In the genomic region with DNA sequence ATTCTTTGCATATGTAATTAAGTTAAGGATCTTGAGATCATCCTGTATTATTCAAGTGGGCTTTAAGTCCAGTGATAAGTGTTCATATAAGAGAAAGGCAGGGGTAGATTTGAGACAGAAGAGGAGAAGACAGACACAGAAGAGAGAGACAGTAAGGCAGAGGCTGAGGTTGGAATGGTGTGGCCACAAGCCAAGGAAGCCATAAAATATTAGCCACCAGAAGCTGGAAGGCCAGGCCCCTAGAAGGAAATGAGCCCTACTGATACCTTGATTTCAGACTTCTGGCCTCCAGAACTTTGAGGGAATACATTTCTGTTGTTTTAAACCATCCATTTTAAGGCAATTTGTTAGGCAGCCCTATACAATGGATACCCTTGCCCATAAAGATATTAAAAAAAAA, we compare ENCODE assay signal across 22 cellular contexts.
"Had no signal": no experiment of that assay in that cellular context is flagged by ENCODE, and none has a peak within 500 bp of the region (broad histone marks: within the 10 kb centered on the region; RNA-seq: fewer than 3 reads in every experiment).

No MANE protein-coding gene starts in this region.

- ATAC-seq: foreskin keratinocyte; gastroesophageal sphincter; heart left ventricle; naive thymus-derived CD4-positive, alpha-beta T cell; right lobe of liver; stimulated activated effector memory CD8-positive, alpha-beta T cell treated with anti-CD3 and anti-CD28 coated beads, Interleukin-12 subunit alpha, Interleukin-12 subunit beta, amount 100 ng/mL, for 72 hours; stimulated activated naive CD8-positive, alpha-beta T cell treated with anti-CD3 and anti-CD28 coated beads, Interleukin-15, Interleukin-2, amounts not matched to agents 100 U/mL and 50 U/mL, for 24 hours had no signal

- H3K4me3 Mint-ChIP-seq: dendritic cell treated with granulocyte-macrophage colony-stimulating factor and Interleukin-4, amounts not matched to agents 40 ng/mL and 50 ng/mL, for 4 days; mesothelial cell of epicardium; naive thymus-derived CD4-positive, alpha-beta T cell; nephron; neural progenitor cell; stimulated activated effector memory CD8-positive, alpha-beta T cell treated with anti-CD3 and anti-CD28 coated beads, Interleukin-12 subunit alpha, Interleukin-12 subunit beta, amount 100 ng/mL, for 72 hours had no signal

- H3K36me3 Mint-ChIP-seq: mesothelial cell of epicardium; neural progenitor cell; stimulated activated effector memory CD8-positive, alpha-beta T cell treated with anti-CD3 and anti-CD28 coated beads, Interleukin-12 subunit alpha, Interleukin-12 subunit beta, amount 100 ng/mL, for 72 hours had no signal

- H3K27ac Mint-ChIP-seq: dendritic cell treated with granulocyte-macrophage colony-stimulating factor and Interleukin-4, amounts not matched to agents 40 ng/mL and 50 ng/mL, for 4 days; mesothelial cell of epicardium; naive thymus-derived CD4-positive, alpha-beta T cell; neural progenitor cell; progenitor cell of endocrine pancreas; stimulated activated effector memory CD8-positive, alpha-beta T cell treated with anti-CD3 and anti-CD28 coated beads, Interleukin-12 subunit alpha, Interleukin-12 subunit beta, amount 100 ng/mL, for 72 hours had no signal

- DNase-seq: colonic mucosa; effector memory CD4-positive, alpha-beta T cell; foreskin keratinocyte; heart left ventricle; kidney; left lung; naive thymus-derived CD4-positive, alpha-beta T cell; right lobe of liver; stimulated activated CD4-positive, alpha-beta T cell treated with anti-CD3 and anti-CD28 coated beads, Interleukin-2, amount 100 ng/mL, for 24 hours; stimulated activated CD4-positive, alpha-beta T cell treated with anti-CD3 and anti-CD28 coated beads, Interleukin-4, amount 100 ng/mL, for 24 hours; stimulated activated naive CD8-positive, alpha-beta T cell treated with anti-CD3 and anti-CD28 coated beads, Interleukin-15, Interleukin-2, amounts not matched to agents 100 U/mL and 50 U/mL, for 24 hours; substantia nigra; testis; tibial artery; upper lobe of left lung had no signal

- H3K9me3 Mint-ChIP-seq: dendritic cell treated with granulocyte-macrophage colony-stimulating factor and Interleukin-4, amounts not matched to agents 40 ng/mL and 50 ng/mL, for 4 days; mesothelial cell of epicardium; nephron; stimulated activated effector memory CD8-positive, alpha-beta T cell treated with anti-CD3 and anti-CD28 coated beads, Interleukin-12 subunit alpha, Interleukin-12 subunit beta, amount 100 ng/mL, for 72 hours had no signal

- H3K4me1 Mint-ChIP-seq: stimulated activated effector memory CD8-positive, alpha-beta T cell treated with anti-CD3 and anti-CD28 coated beads, Interleukin-12 subunit alpha, Interleukin-12 subunit beta, amount 100 ng/mL, for 72 hours had no signal
